In genomic region chrX:115690554-115691216, GRCh38 we compare ENCODE assay signal across 1 cellular context.
TF ChIP-seq lines count a peak whose summit lies in the region.

No MANE protein-coding gene starts in this region.

TF ChIP-seq in HEK293, 187 proteins besides CTCF, POLR2A, EP300 and RAD21 (continued from another document):
- TF ChIP-seq ZSCAN4 (tag by site-specific recombination; IDR thresholded peaks at IDR 0.05) (no peak), EGR2 (tag by site-specific recombination; IDR thresholded peaks at IDR 0.05; ENCODE audit: low read depth) (no peak), ZNF530 (tag by site-specific recombination; IDR thresholded peaks at IDR 0.05; ENCODE audit: low read depth) (no peak), MEIS1 (CRISPR knock-in tag; IDR thresholded peaks at IDR 0.05; ENCODE audit: borderline replicate concordance) (no peak), ZNF785 (tag by site-specific recombination; IDR thresholded peaks at IDR 0.05) (no peak), ZEB2 (tag by site-specific recombination; IDR thresholded peaks at IDR 0.05) (0 out of 2 replicates have a peak, but pooled peaks have one; percentile 22), ZXDB (tag by site-specific recombination; IDR thresholded peaks at IDR 0.05) (no peak), ZNF629 (tag by site-specific recombination; IDR thresholded peaks at IDR 0.05) (peak; percentile 71), ZNF132 (tag by site-specific recombination; IDR thresholded peaks at IDR 0.05; ENCODE audit: borderline replicate concordance) (no peak), GLIS1 (tag by site-specific recombination; IDR thresholded peaks at IDR 0.05) (peak; percentile 57), ZNF707 (tag by site-specific recombination; IDR thresholded peaks at IDR 0.05) (no peak), HOXA7 (CRISPR knock-in tag; IDR thresholded peaks at IDR 0.05; ENCODE audit: borderline replicate concordance) (no peak), OSR2 (tag by site-specific recombination; IDR thresholded peaks at IDR 0.05) (no peak), GLI2 (tag by site-specific recombination; IDR thresholded peaks at IDR 0.05; ENCODE audit: borderline replicate concordance, low read depth) (no peak), KLF1 (tag by site-specific recombination; IDR thresholded peaks at IDR 0.05) (no peak), ZNF843 (tag by site-specific recombination; IDR thresholded peaks at IDR 0.05) (no peak), ZNF747 (tag by site-specific recombination; IDR thresholded peaks at IDR 0.05) (no peak), ZNF654 (tag by site-specific recombination; IDR thresholded peaks at IDR 0.05; ENCODE audit: low read depth) (peak; percentile 99), ZBTB20 (tag by site-specific recombination; IDR thresholded peaks at IDR 0.05) (0 out of 2 replicates have a peak, but pooled peaks have one; percentile 16), SCRT2 (tag by site-specific recombination; IDR thresholded peaks at IDR 0.05) (no peak), ZNF394 (tag by site-specific recombination; IDR thresholded peaks at IDR 0.05; ENCODE audit: borderline replicate concordance) (no peak), ZNF2 (tag by site-specific recombination; IDR thresholded peaks at IDR 0.05) (0 out of 2 replicates have a peak, but pooled peaks have one; percentile 50), ZNF610 (tag by site-specific recombination; IDR thresholded peaks at IDR 0.05; ENCODE audit: borderline replicate concordance) (no peak), ZNF341 (tag by site-specific recombination; IDR thresholded peaks at IDR 0.05; ENCODE audit: low read depth) (no peak)
- TF ChIP-seq, protein P1, sequence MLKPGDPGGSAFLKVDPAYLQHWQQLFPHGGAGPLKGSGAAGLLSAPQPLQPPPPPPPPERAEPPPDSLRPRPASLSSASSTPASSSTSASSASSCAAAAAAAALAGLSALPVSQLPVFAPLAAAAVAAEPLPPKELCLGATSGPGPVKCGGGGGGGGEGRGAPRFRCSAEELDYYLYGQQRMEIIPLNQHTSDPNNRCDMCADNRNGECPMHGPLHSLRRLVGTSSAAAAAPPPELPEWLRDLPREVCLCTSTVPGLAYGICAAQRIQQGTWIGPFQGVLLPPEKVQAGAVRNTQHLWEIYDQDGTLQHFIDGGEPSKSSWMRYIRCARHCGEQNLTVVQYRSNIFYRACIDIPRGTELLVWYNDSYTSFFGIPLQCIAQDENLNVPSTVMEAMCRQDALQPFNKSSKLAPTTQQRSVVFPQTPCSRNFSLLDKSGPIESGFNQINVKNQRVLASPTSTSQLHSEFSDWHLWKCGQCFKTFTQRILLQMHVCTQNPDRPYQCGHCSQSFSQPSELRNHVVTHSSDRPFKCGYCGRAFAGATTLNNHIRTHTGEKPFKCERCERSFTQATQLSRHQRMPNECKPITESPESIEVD (tag by site-specific recombination; IDR thresholded peaks at IDR 0.05) = peak; percentile 7; the same call in 1 of the 2 replicates
- TF ChIP-seq, protein P2, sequence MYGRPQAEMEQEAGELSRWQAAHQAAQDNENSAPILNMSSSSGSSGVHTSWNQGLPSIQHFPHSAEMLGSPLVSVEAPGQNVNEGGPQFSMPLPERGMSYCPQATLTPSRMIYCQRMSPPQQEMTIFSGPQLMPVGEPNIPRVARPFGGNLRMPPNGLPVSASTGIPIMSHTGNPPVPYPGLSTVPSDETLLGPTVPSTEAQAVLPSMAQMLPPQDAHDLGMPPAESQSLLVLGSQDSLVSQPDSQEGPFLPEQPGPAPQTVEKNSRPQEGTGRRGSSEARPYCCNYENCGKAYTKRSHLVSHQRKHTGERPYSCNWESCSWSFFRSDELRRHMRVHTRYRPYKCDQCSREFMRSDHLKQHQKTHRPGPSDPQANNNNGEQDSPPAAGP (tag by site-specific recombination; IDR thresholded peaks at IDR 0.05) = no peak
- TF ChIP-seq, protein P3, sequence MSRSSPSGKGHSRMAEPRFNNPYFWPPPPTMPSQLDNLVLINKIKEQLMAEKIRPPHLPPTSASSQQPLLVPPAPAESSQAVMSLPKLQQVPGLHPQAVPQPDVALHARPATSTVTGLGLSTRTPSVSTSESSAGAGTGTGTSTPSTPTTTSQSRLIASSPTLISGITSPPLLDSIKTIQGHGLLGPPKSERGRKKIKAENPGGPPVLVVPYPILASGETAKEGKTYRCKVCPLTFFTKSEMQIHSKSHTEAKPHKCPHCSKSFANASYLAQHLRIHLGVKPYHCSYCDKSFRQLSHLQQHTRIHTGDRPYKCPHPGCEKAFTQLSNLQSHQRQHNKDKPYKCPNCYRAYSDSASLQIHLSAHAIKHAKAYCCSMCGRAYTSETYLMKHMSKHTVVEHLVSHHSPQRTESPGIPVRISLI (tag by site-specific recombination; IDR thresholded peaks at IDR 0.05) = no peak
- TF ChIP-seq, protein P4, sequence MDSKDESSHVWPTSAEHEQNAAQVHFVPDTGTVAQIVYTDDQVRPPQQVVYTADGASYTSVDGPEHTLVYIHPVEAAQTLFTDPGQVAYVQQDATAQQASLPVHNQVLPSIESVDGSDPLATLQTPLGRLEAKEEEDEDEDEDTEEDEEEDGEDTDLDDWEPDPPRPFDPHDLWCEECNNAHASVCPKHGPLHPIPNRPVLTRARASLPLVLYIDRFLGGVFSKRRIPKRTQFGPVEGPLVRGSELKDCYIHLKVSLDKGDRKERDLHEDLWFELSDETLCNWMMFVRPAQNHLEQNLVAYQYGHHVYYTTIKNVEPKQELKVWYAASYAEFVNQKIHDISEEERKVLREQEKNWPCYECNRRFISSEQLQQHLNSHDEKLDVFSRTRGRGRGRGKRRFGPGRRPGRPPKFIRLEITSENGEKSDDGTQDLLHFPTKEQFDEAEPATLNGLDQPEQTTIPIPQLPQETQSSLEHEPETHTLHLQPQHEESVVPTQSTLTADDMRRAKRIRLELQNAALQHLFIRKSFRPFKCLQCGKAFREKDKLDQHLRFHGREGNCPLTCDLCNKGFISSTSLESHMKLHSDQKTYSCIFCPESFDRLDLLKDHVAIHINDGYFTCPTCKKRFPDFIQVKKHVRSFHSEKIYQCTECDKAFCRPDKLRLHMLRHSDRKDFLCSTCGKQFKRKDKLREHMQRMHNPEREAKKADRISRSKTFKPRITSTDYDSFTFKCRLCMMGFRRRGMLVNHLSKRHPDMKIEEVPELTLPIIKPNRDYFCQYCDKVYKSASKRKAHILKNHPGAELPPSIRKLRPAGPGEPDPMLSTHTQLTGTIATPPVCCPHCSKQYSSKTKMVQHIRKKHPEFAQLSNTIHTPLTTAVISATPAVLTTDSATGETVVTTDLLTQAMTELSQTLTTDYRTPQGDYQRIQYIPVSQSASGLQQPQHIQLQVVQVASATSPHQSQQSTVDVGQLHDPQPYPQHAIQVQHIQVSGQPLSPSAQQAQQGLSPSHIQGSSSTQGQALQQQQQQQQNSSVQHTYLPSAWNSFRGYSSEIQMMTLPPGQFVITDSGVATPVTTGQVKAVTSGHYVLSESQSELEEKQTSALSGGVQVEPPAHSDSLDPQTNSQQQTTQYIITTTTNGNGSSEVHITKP (tag by site-specific recombination; IDR thresholded peaks at IDR 0.05) = peak; percentile 97
- TF ChIP-seq, protein P5, sequence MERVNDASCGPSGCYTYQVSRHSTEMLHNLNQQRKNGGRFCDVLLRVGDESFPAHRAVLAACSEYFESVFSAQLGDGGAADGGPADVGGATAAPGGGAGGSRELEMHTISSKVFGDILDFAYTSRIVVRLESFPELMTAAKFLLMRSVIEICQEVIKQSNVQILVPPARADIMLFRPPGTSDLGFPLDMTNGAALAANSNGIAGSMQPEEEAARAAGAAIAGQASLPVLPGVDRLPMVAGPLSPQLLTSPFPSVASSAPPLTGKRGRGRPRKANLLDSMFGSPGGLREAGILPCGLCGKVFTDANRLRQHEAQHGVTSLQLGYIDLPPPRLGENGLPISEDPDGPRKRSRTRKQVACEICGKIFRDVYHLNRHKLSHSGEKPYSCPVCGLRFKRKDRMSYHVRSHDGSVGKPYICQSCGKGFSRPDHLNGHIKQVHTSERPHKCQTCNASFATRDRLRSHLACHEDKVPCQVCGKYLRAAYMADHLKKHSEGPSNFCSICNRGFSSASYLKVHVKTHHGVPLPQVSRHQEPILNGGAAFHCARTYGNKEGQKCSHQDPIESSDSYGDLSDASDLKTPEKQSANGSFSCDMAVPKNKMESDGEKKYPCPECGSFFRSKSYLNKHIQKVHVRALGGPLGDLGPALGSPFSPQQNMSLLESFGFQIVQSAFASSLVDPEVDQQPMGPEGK (tag by site-specific recombination; IDR thresholded peaks at IDR 0.05) = 0 out of 2 replicates have a peak, but pooled peaks have one; percentile 42
